In the genomic region with DNA sequence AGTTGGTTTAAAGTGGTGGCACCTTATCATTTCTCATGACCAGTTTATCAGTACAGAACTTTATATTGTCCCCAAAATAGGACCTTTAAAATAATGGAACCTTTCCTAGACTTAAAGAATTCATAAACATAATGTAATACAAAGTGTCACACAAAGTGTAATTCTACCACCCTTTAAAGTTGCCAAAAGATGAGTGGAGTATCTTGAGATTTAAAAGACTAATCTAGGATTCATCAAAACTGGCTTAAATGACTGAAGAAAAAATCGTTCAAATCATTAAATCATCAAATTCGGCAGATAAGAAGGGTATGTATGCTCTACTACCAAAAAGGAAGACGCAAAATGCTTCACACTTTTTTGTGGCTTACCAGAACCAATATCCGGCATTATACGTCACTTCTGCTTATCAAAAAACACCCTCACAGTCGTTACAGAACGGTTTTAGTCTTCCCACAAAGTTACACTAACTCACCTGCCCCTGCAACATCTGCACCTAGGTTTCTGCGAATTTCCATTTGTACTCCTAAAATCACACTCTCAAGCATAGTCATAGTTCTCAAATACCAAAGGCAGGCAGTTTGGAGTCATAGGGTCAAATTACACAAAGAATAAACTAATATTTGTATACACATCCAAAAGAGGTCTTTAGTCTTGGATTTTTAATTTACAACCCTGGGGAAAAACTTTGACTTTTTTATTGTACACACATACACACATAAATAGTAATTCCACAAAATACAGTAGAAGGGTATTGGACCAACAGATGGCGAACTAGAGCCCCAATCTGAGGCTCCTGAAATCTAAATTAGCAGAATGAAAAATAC, we compare ENCODE assay signal across 2 cellular contexts.
A peak's percentile ranks its signal among the peaks of the same experiment; 100 is the strongest.
TF ChIP-seq lines count a peak whose summit lies in the region.

No MANE protein-coding gene starts in this region.

TF ChIP-seq in IMR-90, 13 proteins besides CTCF, POLR2A, EP300 and RAD21:
- no peak for TF ChIP-seq CHD1 (IDR thresholded peaks at IDR 0.05; ENCODE audit: low read depth, low read length)
- TF ChIP-seq FOS (IDR thresholded peaks at IDR 0.05; ENCODE audit: low read depth, low read length): no peak
- TF ChIP-seq CEBPB (IDR thresholded peaks at IDR 0.05; ENCODE audit: low read depth, low read length): no peak
- peak; percentile 46 for TF ChIP-seq SMC3 (IDR thresholded peaks at IDR 0.05; ENCODE audit: low read depth, low read length)
- no peak for TF ChIP-seq MXI1 (IDR thresholded peaks at IDR 0.05; ENCODE audit: borderline replicate concordance, low read depth, low read length)
- TF ChIP-seq, protein P1, sequence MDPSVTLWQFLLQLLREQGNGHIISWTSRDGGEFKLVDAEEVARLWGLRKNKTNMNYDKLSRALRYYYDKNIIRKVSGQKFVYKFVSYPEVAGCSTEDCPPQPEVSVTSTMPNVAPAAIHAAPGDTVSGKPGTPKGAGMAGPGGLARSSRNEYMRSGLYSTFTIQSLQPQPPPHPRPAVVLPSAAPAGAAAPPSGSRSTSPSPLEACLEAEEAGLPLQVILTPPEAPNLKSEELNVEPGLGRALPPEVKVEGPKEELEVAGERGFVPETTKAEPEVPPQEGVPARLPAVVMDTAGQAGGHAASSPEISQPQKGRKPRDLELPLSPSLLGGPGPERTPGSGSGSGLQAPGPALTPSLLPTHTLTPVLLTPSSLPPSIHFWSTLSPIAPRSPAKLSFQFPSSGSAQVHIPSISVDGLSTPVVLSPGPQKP (IDR thresholded peaks at IDR 0.05; ENCODE audit: borderline replicate concordance, low read depth, low read length): no peak
- TF ChIP-seq RCOR1 (IDR thresholded peaks at IDR 0.05; ENCODE audit: insufficient replicate concordance, low read length): no peak
TF ChIP-seq in IMR-90: peak in this region for 1.

TF ChIP-seq in SK-N-SH, 30 proteins besides CTCF, POLR2A, EP300 and RAD21:
- TF ChIP-seq, protein P2, sequence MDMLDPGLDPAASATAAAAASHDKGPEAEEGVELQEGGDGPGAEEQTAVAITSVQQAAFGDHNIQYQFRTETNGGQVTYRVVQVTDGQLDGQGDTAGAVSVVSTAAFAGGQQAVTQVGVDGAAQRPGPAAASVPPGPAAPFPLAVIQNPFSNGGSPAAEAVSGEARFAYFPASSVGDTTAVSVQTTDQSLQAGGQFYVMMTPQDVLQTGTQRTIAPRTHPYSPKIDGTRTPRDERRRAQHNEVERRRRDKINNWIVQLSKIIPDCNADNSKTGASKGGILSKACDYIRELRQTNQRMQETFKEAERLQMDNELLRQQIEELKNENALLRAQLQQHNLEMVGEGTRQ (IDR thresholded peaks at IDR 0.05; ENCODE audit: borderline replicate concordance, low read depth, low read length): no peak
- no peak for TF ChIP-seq SIN3A (IDR thresholded peaks at IDR 0.05; ENCODE audit: borderline replicate concordance, low read depth, low read length)
- no peak for TF ChIP-seq YY1 (IDR thresholded peaks at IDR 0.05; ENCODE audit: low read depth)
- TF ChIP-seq FOXM1 (IDR thresholded peaks at IDR 0.05; ENCODE audit: low read depth): no peak
- TF ChIP-seq SMC3 (IDR thresholded peaks at IDR 0.05; ENCODE audit: low read depth, low read length): peak; percentile 48
- peak; percentile 19 for TF ChIP-seq CHD2 (IDR thresholded peaks at IDR 0.05; ENCODE audit: low read length, partially characterized antibody)
- TF ChIP-seq NFIC (IDR thresholded peaks at IDR 0.05; ENCODE audit: borderline replicate concordance): no peak
- TF ChIP-seq POLR2AphosphoS5 (IDR thresholded peaks at IDR 0.05; ENCODE audit: low read depth, low read length): no peak
- TF ChIP-seq TEAD4 (IDR thresholded peaks at IDR 0.05; ENCODE audit: borderline replicate concordance, insufficient read depth): no peak
- TF ChIP-seq TCF12 (IDR thresholded peaks at IDR 0.05): no peak
- TF ChIP-seq NRF1 (IDR thresholded peaks at IDR 0.05; ENCODE audit: low read depth, low read length): no peak
- TF ChIP-seq ELF1 (IDR thresholded peaks at IDR 0.05): no peak
- TF ChIP-seq FOXJ3 (CRISPR knock-in tag; IDR thresholded peaks at IDR 0.05): no peak
